Comparison of ENCODE assay signal across 9 cellular contexts in the genomic region with DNA sequence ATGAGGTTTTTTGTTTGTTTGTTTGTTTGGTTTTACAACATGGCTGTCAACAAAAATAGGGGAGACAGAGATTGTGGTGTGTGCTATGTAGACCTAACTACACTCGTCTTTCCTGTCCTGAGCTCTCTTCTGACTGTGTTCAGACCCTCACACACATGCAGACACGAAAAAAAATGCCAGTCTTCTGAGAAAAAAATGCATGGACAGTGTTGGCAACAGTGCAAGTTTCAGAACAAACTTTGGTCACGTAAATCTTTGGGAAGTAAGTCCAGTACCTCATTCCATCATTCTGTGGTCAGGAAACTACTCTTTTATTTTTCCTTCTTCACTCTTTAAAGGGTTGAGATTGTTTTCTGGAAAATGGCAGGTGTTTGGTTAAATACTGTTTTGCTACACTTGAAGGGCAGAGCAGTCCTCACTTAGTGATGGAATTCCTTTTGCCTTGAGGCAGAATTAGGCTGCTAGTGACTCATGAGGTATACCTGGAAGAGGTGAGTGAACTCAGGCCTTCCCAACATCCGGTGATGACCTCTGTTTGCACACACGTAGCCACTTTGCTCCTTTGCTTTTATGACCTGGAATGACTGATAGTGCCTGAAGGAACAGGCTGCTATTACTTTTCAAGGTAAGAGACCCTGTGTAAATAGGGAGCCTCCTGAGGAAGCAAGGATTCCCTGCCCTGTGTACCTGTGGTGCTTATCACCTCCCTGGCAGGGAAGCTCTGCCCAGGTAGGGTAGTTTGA.
DNase-seq lines count a peak whose midpoint lies in the region; ATAC-seq, FAIRE-seq and TF ChIP-seq lines count a peak whose summit lies in the region.
"Had no signal": no experiment of that assay in that cellular context is flagged by ENCODE, and none has a peak within 500 bp of the region (broad histone marks: within the 10 kb centered on the region; RNA-seq: fewer than 3 reads in every experiment).

No MANE protein-coding gene starts in this region.

- no peak overlapping the region for H2AFZ ChIP-seq in Karpas-422 (ENCODE audit: low read length)

- no peak for ATAC-seq in GM19395 (IDR thresholded peaks at IDR 0.05; ENCODE audit: unreplicated experiment)

- peak overlapping the region; percentile 65 for H3K9ac ChIP-seq in Karpas-422 (ENCODE audit: low read length)

- no peaks in the 10 kb centered on the region; the same call in 1 of the 2 replicates for H4K20me1 ChIP-seq in Karpas-422 (ENCODE audit: insufficient read depth, low read depth, low read length)

- H3K9me3 ChIP-seq in Karpas-422 (ENCODE audit: low read length): no peaks in the 10 kb centered on the region
- no peaks in the 10 kb centered on the region for H3K9me3 ChIP-seq in neutrophil

- peak overlapping the region; percentile 98 for H3K27ac ChIP-seq in Karpas-422 (ENCODE audit: low read length)
- peak overlapping the region; percentile 87 for H3K27ac ChIP-seq in neutrophil

- H3K27me3 ChIP-seq in Karpas-422 (ENCODE audit: low read length) (0 out of 2 replicates have a peak, but pooled peaks cover 3% of the 10 kb centered on the region), bronchial epithelial cell (ENCODE audit: control insufficient read depth, insufficient read depth, low read length) (no peaks in the 10 kb centered on the region), neutrophil (no peaks in the 10 kb centered on the region)

- no peak for TF ChIP-seq CTCF in bronchial epithelial cell (IDR thresholded peaks at IDR 0.05; ENCODE audit: insufficient read depth, low read length, severe bottlenecking)
- TF ChIP-seq CTCF in neutrophil (IDR thresholded peaks at IDR 0.05): no peak
- TF ChIP-seq CTCF in GM10266 (IDR thresholded peaks at IDR 0.05; ENCODE audit: control insufficient read depth, insufficient read depth, low read depth, missing control alignments): no peak

- H3K4me3 ChIP-seq in Karpas-422 (ENCODE audit: low read length): peak overlapping the region; percentile 60
- no peak overlapping the region for H3K4me3 ChIP-seq in bronchial epithelial cell (ENCODE audit: low read depth, low read length)
- peak overlapping the region; percentile 30 to 50 for H3K4me3 ChIP-seq in neutrophil (ENCODE audit: low read depth in 1 of 2, low read length in 1 of 2)

- H3K79me2 ChIP-seq in Karpas-422 (ENCODE audit: low read length): peaks cover 24% of the 10 kb centered on the region; the same call in 1 of the 2 replicates

- H3K4me2 ChIP-seq in Karpas-422 (ENCODE audit: low read depth, low read length, poor library complexity, severe bottlenecking): peak overlapping the region; percentile 83

- DNase-seq in ELF-1 (ENCODE audit: low read depth, low spot score) (peak; percentile 88), Karpas-422 (no peak), bronchial epithelial cell (ENCODE audit: low read depth) (peak; percentile 99), Ammon's horn (ENCODE audit: low spot score) (no peak), hippocampal formation (lab: John Stamatoyannopoulos, UW) (no peak), GM10266 (ENCODE audit: extremely low spot score) (no peak)

- H3K36me3 ChIP-seq in Karpas-422 (ENCODE audit: insufficient read depth, low read length) (no peaks in the 10 kb centered on the region; the same call in 1 of the 2 replicates), bronchial epithelial cell (ENCODE audit: control insufficient read depth, insufficient read depth, low read length) (no peaks in the 10 kb centered on the region), neutrophil (no peaks in the 10 kb centered on the region)

- FAIRE-seq in bronchial epithelial cell (lab: Jason Lieb, UNC): peak; percentile 93
- FAIRE-seq: islet of Langerhans had no signal

- H3K4me1 ChIP-seq in Karpas-422 (ENCODE audit: low read length) (peaks cover 98% of the 10 kb centered on the region), neutrophil (ENCODE audit: control insufficient read depth in 1 of 2, insufficient read depth in 1 of 2, low read depth in 1 of 2, low read length in 1 of 2) (peaks cover 100% of the 10 kb centered on the region in 2 experiments)

- H3K9me2 ChIP-seq in Karpas-422 (replicated peaks; ENCODE audit: insufficient read depth, low read length): no peaks in the 10 kb centered on the region

Comparison
In these comparisons a context has a peak if more than half of its experiments do, and no peak if none do; other contexts are left out.
1. DNase-seq: peak in ELF-1 (single experiment) and bronchial epithelial cell (single experiment); none in Karpas-422 (single experiment), Ammon's horn (single experiment), hippocampal formation (0 of 2) and GM10266 (single experiment).